In the genomic region with DNA sequence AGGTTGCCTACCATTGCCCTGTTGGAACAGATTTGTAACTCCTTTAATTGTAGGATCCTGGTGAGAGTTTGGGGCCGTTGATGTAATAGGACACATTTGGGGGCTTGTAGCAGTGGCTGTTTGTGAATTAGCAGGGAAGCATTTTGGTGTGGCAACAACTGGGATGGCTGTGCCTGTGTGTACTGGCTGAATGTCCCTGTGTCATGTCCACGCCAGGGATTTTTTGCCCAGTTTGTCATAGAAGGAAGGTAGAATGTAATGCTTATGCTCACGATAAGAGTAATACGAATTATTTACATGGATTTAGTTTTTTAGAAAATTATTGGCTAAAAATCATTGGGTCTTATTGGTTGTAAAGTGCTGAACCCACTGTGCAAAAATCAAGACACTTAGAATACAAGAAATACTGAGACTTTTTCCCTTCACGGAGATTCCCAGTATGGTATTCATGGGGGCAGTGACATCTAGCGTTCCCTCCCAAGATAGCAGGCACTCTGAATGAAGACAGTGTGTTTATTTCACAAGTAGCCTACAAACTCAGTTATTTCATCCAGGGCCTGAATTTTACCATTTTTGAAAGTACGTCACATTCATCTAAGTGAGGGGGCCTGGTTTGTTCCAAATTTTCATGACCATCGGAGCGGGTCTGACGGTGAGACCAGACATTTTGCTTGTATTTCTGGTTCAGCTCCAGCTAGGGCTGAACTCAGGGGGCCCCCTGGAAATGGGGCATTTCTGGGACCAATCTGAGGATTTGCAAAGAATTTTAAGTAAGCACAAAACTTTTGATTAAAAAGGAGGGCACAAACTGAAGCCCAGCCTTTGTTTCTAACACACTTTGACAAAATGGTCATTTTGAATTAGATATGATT, we compare ENCODE assay signal across 9 cellular contexts.
DNase-seq lines count a peak whose midpoint lies in the region; ATAC-seq, FAIRE-seq and TF ChIP-seq lines count a peak whose summit lies in the region.
"Had no signal": no experiment of that assay in that cellular context is flagged by ENCODE, and none has a peak within 500 bp of the region (broad histone marks: within the 10 kb centered on the region; RNA-seq: fewer than 3 reads in every experiment).

No MANE protein-coding gene starts in this region.

- H3K36me3 ChIP-seq in Peyer's patch = no peaks in the 10 kb centered on the region
- H3K36me3 ChIP-seq: BLaER1 had no signal

- no peaks in the 10 kb centered on the region for H3K4me1 ChIP-seq in Peyer's patch

- no peak for ATAC-seq in GM19328 (IDR thresholded peaks at IDR 0.05; ENCODE audit: unreplicated experiment)

- H3K4me3 ChIP-seq in Peyer's patch = no peak overlapping the region
- H3K4me3 ChIP-seq: BLaER1 had no signal

- H3K4me1 Mint-ChIP-seq in mesothelial cell of epicardium = peaks cover 30% of the 10 kb centered on the region

- peak; percentile 38 for DNase-seq in DMS153 treated with DMSO at 0.1 percent for 48 hours (lab: John Stamatoyannopoulos, UW; ENCODE audit: unreplicated experiment)
- DNase-seq in DMS153 (lab: John Stamatoyannopoulos, UW) = no peak
- peak; percentile 55 for DNase-seq in HEK293T (ENCODE audit: extremely low spot score)
- peak in 1 of 3 donors; percentile 70 for DNase-seq in Peyer's patch
- peak in 1 of 2 experiments; percentile 58 for DNase-seq in mesothelial cell of epicardium (ENCODE audit: low spot score in 2 of 2, unreplicated experiment in 2 of 2)
- DNase-seq in effector CD4-positive, alpha-beta T cell = no peak

- H3K27ac ChIP-seq in Peyer's patch = no peak overlapping the region
- H3K27ac ChIP-seq: BLaER1 had no signal

- peak; percentile 73 for FAIRE-seq in endometrium (lab: Jason Lieb, UNC)

- no peaks in the 10 kb centered on the region for H3K9me3 Mint-ChIP-seq in mesothelial cell of epicardium

- POLR2A ChIA-PET in HEK293T (lab: Yijun Ruan, JAX) = no interaction called here

- no peaks in the 10 kb centered on the region for H3K27me3 ChIP-seq in Peyer's patch
- H3K27me3 ChIP-seq: BLaER1 had no signal

- no peaks in the 10 kb centered on the region for H3K36me3 Mint-ChIP-seq in mesothelial cell of epicardium

- no peaks in the 10 kb centered on the region for H3K9me3 ChIP-seq in Peyer's patch
- H3K9me3 ChIP-seq: BLaER1 had no signal

- no peak overlapping the region for H3K27ac Mint-ChIP-seq in mesothelial cell of epicardium

- TF ChIP-seq CTCF in Peyer's patch (IDR thresholded peaks at IDR 0.05) (peak in 5 of 6 experiments; percentile 21 to 87 (median 80)), mesothelial cell of epicardium (IDR thresholded peaks at IDR 0.05; ENCODE audit: unreplicated experiment) (peak; percentile 46)

- CTCF ChIA-PET in HEK293T (lab: Yijun Ruan, JAX) = no interaction called here

- TF ChIP-seq POLR2A in Peyer's patch (IDR thresholded peaks at IDR 0.05) = no peak

- H3K4me3 Mint-ChIP-seq in mesothelial cell of epicardium = no peak overlapping the region

- H3K27me3 Mint-ChIP-seq in mesothelial cell of epicardium (ENCODE audit: low read depth) = no peaks in the 10 kb centered on the region

TF ChIP-seq in HEK293T, 16 proteins besides CTCF, POLR2A, EP300 and RAD21:
- TF ChIP-seq FOXK2 (IDR thresholded peaks at IDR 0.05) (no peak), SUZ12 (IDR thresholded peaks at IDR 0.05) (no peak), CTBP1 (IDR thresholded peaks at IDR 0.05; ENCODE audit: borderline replicate concordance) (no peak), ARNT (IDR thresholded peaks at IDR 0.05) (no peak), ELF4 (IDR thresholded peaks at IDR 0.05) (no peak), TARDBP (IDR thresholded peaks at IDR 0.05) (no peak), FOXA1 (IDR thresholded peaks at IDR 0.05) (no peak), HDGF (IDR thresholded peaks at IDR 0.05; ENCODE audit: borderline replicate concordance) (no peak), SP1 (IDR thresholded peaks at IDR 0.05) (no peak), BHLHE40 (IDR thresholded peaks at IDR 0.05; ENCODE audit: borderline replicate concordance) (no peak), FOXM1 (IDR thresholded peaks at IDR 0.05; ENCODE audit: borderline replicate concordance) (no peak), NFRKB (IDR thresholded peaks at IDR 0.05) (no peak), ZNF384 (IDR thresholded peaks at IDR 0.05) (no peak), LEF1 (IDR thresholded peaks at IDR 0.05; ENCODE audit: borderline replicate concordance) (no peak), L3MBTL2 (conservative IDR thresholded peaks at IDR 0.05) (no peak)
- TF ChIP-seq, protein P1, sequence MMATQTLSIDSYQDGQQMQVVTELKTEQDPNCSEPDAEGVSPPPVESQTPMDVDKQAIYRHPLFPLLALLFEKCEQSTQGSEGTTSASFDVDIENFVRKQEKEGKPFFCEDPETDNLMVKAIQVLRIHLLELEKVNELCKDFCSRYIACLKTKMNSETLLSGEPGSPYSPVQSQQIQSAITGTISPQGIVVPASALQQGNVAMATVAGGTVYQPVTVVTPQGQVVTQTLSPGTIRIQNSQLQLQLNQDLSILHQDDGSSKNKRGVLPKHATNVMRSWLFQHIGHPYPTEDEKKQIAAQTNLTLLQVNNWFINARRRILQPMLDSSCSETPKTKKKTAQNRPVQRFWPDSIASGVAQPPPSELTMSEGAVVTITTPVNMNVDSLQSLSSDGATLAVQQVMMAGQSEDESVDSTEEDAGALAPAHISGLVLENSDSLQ (IDR thresholded peaks at IDR 0.05) = no peak

Comparison
In these comparisons a context has a peak if more than half of its experiments do, and no peak if none do; other contexts are left out.
1. DNase-seq: peak in DMS153 treated with DMSO at 0.1 percent for 48 hours (single experiment) and HEK293T (single experiment); none in DMS153 (single experiment) and effector CD4-positive, alpha-beta T cell (single experiment).